Comparison of ENCODE assay signal across 17 cellular contexts in the genomic region with DNA sequence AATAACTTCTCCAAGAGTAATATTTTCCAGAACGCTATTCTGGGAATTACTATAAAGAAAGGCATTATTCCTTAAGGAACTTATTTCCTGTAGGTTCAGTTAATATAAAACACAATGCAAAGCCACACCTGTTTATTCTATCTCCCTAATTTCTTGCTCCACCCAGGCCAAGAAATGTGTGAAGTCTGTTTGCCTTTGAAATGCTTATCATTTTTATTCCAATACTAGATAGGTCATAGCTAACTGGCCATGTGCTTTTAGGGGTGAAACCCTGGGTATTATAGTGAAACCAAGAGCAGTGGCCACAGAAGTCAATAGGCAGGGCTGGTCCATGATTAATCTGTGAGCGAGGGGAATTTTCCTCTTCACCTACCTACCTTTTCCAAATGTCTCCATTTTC. TPM values are rescaled to one million over a fixed set of nuclear protein-coding genes. Genes with fewer than 3 reads are reported as not detected.
DNase-seq lines count a peak whose midpoint lies in the region; ATAC-seq, FAIRE-seq and TF ChIP-seq lines count a peak whose summit lies in the region.
"Had no signal": no experiment of that assay in that cellular context is flagged by ENCODE, and none has a peak within 500 bp of the region (broad histone marks: within the 10 kb centered on the region; RNA-seq: fewer than 3 reads in every experiment).

No MANE protein-coding gene starts in this region.

- CTCF ChIA-PET in A549 (lab: Yijun Ruan, JAX) = interaction anchor here (1.8 to 2.7 kb wide), 2 partner anchors 8 to 14 kb away, joined by 4 to 8 read pairs; no protein-coding TSS in a partner anchor

- TF ChIP-seq POLR2A in A549 (IDR thresholded peaks at IDR 0.05; ENCODE audit: low read length) (no peak), prostate gland (IDR thresholded peaks at IDR 0.05) (no peak)

- H3K4me1 ChIP-seq in A549 (peaks cover 19% of the 10 kb centered on the region), colonic mucosa (no peaks in the 10 kb centered on the region), mucosa of descending colon (ENCODE audit: low read depth) (no peaks in the 10 kb centered on the region), pancreas (peaks cover 0 to 4% (median 0%) of the 10 kb centered on the region in 3 donors), prostate gland (replicated peaks) (no peaks in the 10 kb centered on the region)

- no peak for TF ChIP-seq RAD21 in A549 (conservative IDR thresholded peaks at IDR 0.05 in 1 of 2, IDR thresholded peaks at IDR 0.05 in 1 of 2)

- peaks cover 16% of the 10 kb centered on the region; the same call in 1 of the 3 replicates for H3K9me3 ChIP-seq in A549
- H3K9me3 ChIP-seq in colonic mucosa = no peaks in the 10 kb centered on the region
- no peaks in the 10 kb centered on the region for H3K9me3 ChIP-seq in mucosa of descending colon
- no peaks in the 10 kb centered on the region for H3K9me3 ChIP-seq in pancreas
- no peaks in the 10 kb centered on the region for H3K9me3 ChIP-seq in prostate gland

- peak; percentile 21 to 90 for DNase-seq in A549 (ENCODE audit: low read depth in 1 of 2, low spot score in 1 of 2)
- DNase-seq in colonic mucosa = peak; percentile 66
- DNase-seq in mucosa of descending colon = peak in 1 of 3 donors; percentile 56
- DNase-seq in pancreas = no peak
- DNase-seq in DMS53 treated with DMSO at 0.1 percent for 48 hours (lab: John Stamatoyannopoulos, UW; ENCODE audit: unreplicated experiment) = no peak
- no peak for DNase-seq in caudate nucleus (lab: John Stamatoyannopoulos, UW)
- DNase-seq in OCI-M1 (lab: John Stamatoyannopoulos, UW) = no peak
- DNase-seq in prostate gland (ENCODE audit: low spot score) = no peak
- DNase-seq: CD4-positive, alpha-beta T cell; DMS79 treated with DMSO at 0.1 percent for 48 hours; EL; H7 had no signal

- no peaks in the 10 kb centered on the region for H3K27me3 ChIP-seq in colonic mucosa
- H3K27me3 ChIP-seq in pancreas = no peaks in the 10 kb centered on the region
- H3K27me3 ChIP-seq in prostate gland (replicated peaks; ENCODE audit: insufficient read depth) = no peaks in the 10 kb centered on the region
- H3K27me3 ChIP-seq: BLaER1 treated with 17β-estradiol and CSF1 and Interleukin-3, amounts not matched to agents 10 nM and 100 nM had no signal

- intact Hi-C loops in colonic mucosa (cut with DNase I) = no loop called here
- intact Hi-C loops in mucosa of descending colon (cut with DNase I, micrococcal nuclease) = no loop called here
- intact Hi-C loops in pancreas (cut with DNase I) = no loop called here
- intact Hi-C loops in prostate gland (cut with DNase I) = no loop called here

- no peak for TF ChIP-seq CTCF in A549 (IDR thresholded peaks at IDR 0.05)
- TF ChIP-seq CTCF in colonic mucosa (IDR thresholded peaks at IDR 0.05) = no peak
- TF ChIP-seq CTCF in mucosa of descending colon (IDR thresholded peaks at IDR 0.05) = no peak
- TF ChIP-seq CTCF in pancreas (IDR thresholded peaks at IDR 0.05) = no peak
- no peak for TF ChIP-seq CTCF in prostate gland (IDR thresholded peaks at IDR 0.05)

- H3K36me3 ChIP-seq in colonic mucosa = no peaks in the 10 kb centered on the region
- no peaks in the 10 kb centered on the region for H3K36me3 ChIP-seq in mucosa of descending colon (ENCODE audit: low read depth)
- H3K36me3 ChIP-seq in pancreas = no peaks in the 10 kb centered on the region
- H3K36me3 ChIP-seq in prostate gland = no peaks in the 10 kb centered on the region
- H3K36me3 ChIP-seq: BLaER1 treated with 17β-estradiol and CSF1 and Interleukin-3, amounts not matched to agents 10 nM and 100 nM had no signal

- FAIRE-seq in A549 (lab: Jason Lieb, UNC) (peak; percentile 92), pancreas (lab: Jason Lieb, UNC) (no peak)
- FAIRE-seq: G401.6, GM12891 had no signal

- POLR2A ChIA-PET in A549 (lab: Yijun Ruan, JAX) = no interaction called here

- peak overlapping the region; percentile 67 for H3K4me2 ChIP-seq in A549
- H3K4me2 ChIP-seq: GM23338 had no signal

- 5% methylated on average over 2 of the region's 2 CpGs for WGBS in A549 (ENCODE audit: missing lambda C conversion rate)
- WGBS in pancreas, 2 donors = 67 to 71% methylated on average over 2 of the region's 2 CpGs
- 75% methylated on average over 2 of the region's 2 CpGs for WGBS in prostate gland

- ATAC-seq in A549 (peak; percentile 59 to 95), mucosa of descending colon (peak; percentile 97), pancreas (peak in 3 of 4 donors; percentile 32 to 62 (median 48))
- ATAC-seq: GM23338 had no signal

- no peak overlapping the region for H3K4me3 ChIP-seq in A549
- H3K4me3 ChIP-seq in colonic mucosa = no peak overlapping the region
- H3K4me3 ChIP-seq in mucosa of descending colon = no peak overlapping the region
- H3K4me3 ChIP-seq in pancreas = no peak overlapping the region
- H3K4me3 ChIP-seq in prostate gland = no peak overlapping the region
- H3K4me3 ChIP-seq: BLaER1 treated with 17β-estradiol and CSF1 and Interleukin-3, amounts not matched to agents 10 nM and 100 nM; GM23338 had no signal

- peak overlapping the region in 1 of 2 donors; percentile 68 for H3K9ac ChIP-seq in colonic mucosa (ENCODE audit: low read depth in 2 of 2, low read length in 2 of 2)
- H3K9ac ChIP-seq: BLaER1 treated with 17β-estradiol and CSF1 and Interleukin-3, amounts not matched to agents 10 nM and 100 nM had no signal

- TF ChIP-seq EP300 in A549 (IDR thresholded peaks at IDR 0.05) = peak; percentile 59 to 86; a peak in 4 of 5 replicates

- H3K27ac ChIP-seq in A549 (peak overlapping the region; percentile 77 to 86), colonic mucosa (peak overlapping the region; percentile 76), pancreas (no peak overlapping the region), caudate nucleus (ENCODE audit: low read depth, low read length) (no peak overlapping the region), prostate gland (no peak overlapping the region)
- H3K27ac ChIP-seq: 22Rv1; BLaER1 treated with 17β-estradiol and CSF1 and Interleukin-3, amounts not matched to agents 10 nM and 100 nM had no signal

TF ChIP-seq in A549, 52 proteins besides CTCF, POLR2A, EP300 and RAD21 (continues in another document):
- no peak for TF ChIP-seq FOSL2 (IDR thresholded peaks at IDR 0.05)
- peak; percentile 42; the same call in 1 of the 2 replicates for TF ChIP-seq FOSL2 (CRISPR knock-in tag; IDR thresholded peaks at IDR 0.05)
- TF ChIP-seq FOXS1 (CRISPR knock-in tag; IDR thresholded peaks at IDR 0.05) = no peak
- TF ChIP-seq JUNB (IDR thresholded peaks at IDR 0.05) = no peak
- TF ChIP-seq RARB (CRISPR knock-in tag; IDR thresholded peaks at IDR 0.05) = 0 out of 2 replicates have a peak, but pooled peaks have one; percentile 32
- TF ChIP-seq KDM1A (IDR thresholded peaks at IDR 0.05; ENCODE audit: low read depth) = no peak
- peak; percentile 83; the same call in 1 of the 2 replicates for TF ChIP-seq GATA3 (IDR thresholded peaks at IDR 0.05; ENCODE audit: borderline replicate concordance)
- TF ChIP-seq ZFP36 (IDR thresholded peaks at IDR 0.05; ENCODE audit: borderline replicate concordance, partially characterized antibody) = no peak
- peak in 1 of 2 experiments; percentile 57; a peak in 1 of 4 replicates for TF ChIP-seq CEBPB (IDR thresholded peaks at IDR 0.05)
- peak; percentile 53 to 58; a peak in 2 of 5 replicates for TF ChIP-seq JUN (IDR thresholded peaks at IDR 0.05)

RNA-seq across cellular contexts. Expression of gene CXCL3, which starts 14.8 kb away (rescaled TPM):
- polyA plus RNA-seq in A549 (2011; rRNA removed) = 14.9 and 17.9 TPM in 2 replicates
- 16.5 and 19.9 TPM in 2 replicates for polyA plus RNA-seq in A549 (2012; cell fraction: cytosol; rRNA removed)
- polyA plus RNA-seq in A549 (2012; cell fraction: nucleus; rRNA removed) = 19.9 and 29.2 TPM in 2 replicates
- polyA plus RNA-seq in A549 (2017; fragmentation: RNase III; extraction: RNeasy Plus Mini Kit Qiagen cat#74134 plus additional on column Dnase treatment) = 5.1 to 5.5 TPM (median 5.2 TPM) in 3 replicates
- 7.2 and 7.9 TPM in 2 replicates for polyA minus RNA-seq in A549 (2011; rRNA and poly(A)+ RNA removed)
- total RNA-seq in colonic mucosa = 10 to 100 TPM; 17.5 to 20.2 TPM
- 10 to 100 TPM in 1 of 3 donors, 1 to 10 TPM in 2; 2.7 to 30.8 (median 3.9) TPM for total RNA-seq in mucosa of descending colon
- 1 to 10 TPM in 3 of 6 donors, under 1 TPM in 3; 0.60 to 7.3 (median 1.3) TPM for total RNA-seq in pancreas
- 1 to 10 TPM; 2.2 to 2.5 TPM for polyA plus RNA-seq in pancreas
- 1 to 10 TPM; 1.4 to 4.8 TPM for total RNA-seq in prostate gland

RNA-seq across cellular contexts. Expression of gene CXCL5, which starts 25.2 kb away (rescaled TPM):
- 116 and 195 TPM in 2 replicates for polyA plus RNA-seq in A549 (2011; rRNA removed)
- polyA plus RNA-seq in A549 (2012; cell fraction: cytosol; rRNA removed) = 38.0 and 38.2 TPM in 2 replicates
- polyA plus RNA-seq in A549 (2012; cell fraction: nucleus; rRNA removed) = 38.7 and 41.7 TPM in 2 replicates
- 107 to 127 TPM (median 120 TPM) in 3 replicates for polyA plus RNA-seq in A549 (2017; fragmentation: RNase III; extraction: RNeasy Plus Mini Kit Qiagen cat#74134 plus additional on column Dnase treatment)
- 24.8 and 27.2 TPM in 2 replicates for polyA minus RNA-seq in A549 (2011; rRNA and poly(A)+ RNA removed)
- total RNA-seq in colonic mucosa = 1 to 10 TPM in 1 of 2 donors, under 1 TPM in 1; 0.13 to 1.0 TPM
- under 1 TPM in 1 of 3 donors, not detected in 2; 0.14 TPM for total RNA-seq in mucosa of descending colon
- total RNA-seq in pancreas = 1 to 10 TPM in 2 of 6 donors, under 1 TPM in 4; 0.09 to 9.4 (median 0.38) TPM
- polyA plus RNA-seq in pancreas = under 1 TPM; 0.19 to 0.23 TPM
- under 1 TPM; 0.14 to 0.57 TPM for total RNA-seq in prostate gland
- total RNA-seq: CD4-positive, alpha-beta T cell had no signal

RNA-seq across cellular contexts. Expression of gene PPBP, which starts 35.7 kb away (rescaled TPM):
- polyA plus RNA-seq in A549 (2011; rRNA removed) (0.16 TPM in 1 of 2 replicates, not detected in the other), A549 (2017; fragmentation: RNase III; extraction: RNeasy Plus Mini Kit Qiagen cat#74134 plus additional on column Dnase treatment) (0.35 TPM in 1 of 3 replicates, not detected in the others), pancreas (not detected)
- polyA plus RNA-seq in A549 (2012; cell fraction: cytosol; rRNA removed) = 0.11 TPM in 1 of 2 replicates, not detected in the other
- not detected in 2 replicates for polyA plus RNA-seq in A549 (2012; cell fraction: nucleus; rRNA removed)
- polyA minus RNA-seq in A549 (2011; rRNA and poly(A)+ RNA removed) = not detected in 2 replicates
- total RNA-seq in colonic mucosa (not detected), mucosa of descending colon (not detected), pancreas (under 1 TPM in 1 of 6 donors, not detected in 5; 0.31 TPM), prostate gland (not detected)
- total RNA-seq: H7 had no signal

RNA-seq across cellular contexts. Expression of gene PF4, which starts 41.9 kb away (rescaled TPM):
- polyA plus RNA-seq in A549 (2011; rRNA removed) (0.81 and 1.1 TPM in 2 replicates), A549 (2017; fragmentation: RNase III; extraction: RNeasy Plus Mini Kit Qiagen cat#74134 plus additional on column Dnase treatment) (0.87 to 1.7 TPM (median 1.0 TPM) in 3 replicates), pancreas (under 1 TPM in 1 of 2 donors, not detected in 1; 0.19 TPM)
- polyA plus RNA-seq in A549 (2012; cell fraction: cytosol; rRNA removed) = 0.70 and 1.4 TPM in 2 replicates
- 1.00 and 1.3 TPM in 2 replicates for polyA plus RNA-seq in A549 (2012; cell fraction: nucleus; rRNA removed)
- polyA minus RNA-seq in A549 (2011; rRNA and poly(A)+ RNA removed) = 0.83 TPM in 1 of 2 replicates, not detected in the other
- total RNA-seq in colonic mucosa (1 to 10 TPM; 1.1 to 1.2 TPM), mucosa of descending colon (1 to 10 TPM in 1 of 3 donors, under 1 TPM in 1, not detected in 1; 0.52 to 8.1 TPM), pancreas (not detected), prostate gland (not detected)
- total RNA-seq: CD4-positive, alpha-beta T cell; GM23338; H7 had no signal

Comparison
In these comparisons a context has a peak if more than half of its experiments do, and no peak if none do; other contexts are left out.
1. DNase-seq: peak in A549 (2 of 2) and colonic mucosa (single experiment); none in pancreas (0 of 6), DMS53 treated with DMSO at 0.1 percent for 48 hours (single experiment), caudate nucleus (0 of 61), OCI-M1 (single experiment) and prostate gland (single experiment).
2. H3K27ac ChIP-seq: peak in A549 (2 of 2) and colonic mucosa (single experiment); none in pancreas (0 of 4), caudate nucleus (single experiment) and prostate gland (0 of 2).
3. Peak in every context shown above with its lines, with median percentiles within 50 percentile points of each other: ATAC-seq.